ENCODE assay signal across 18 cellular contexts in the genomic region with DNA sequence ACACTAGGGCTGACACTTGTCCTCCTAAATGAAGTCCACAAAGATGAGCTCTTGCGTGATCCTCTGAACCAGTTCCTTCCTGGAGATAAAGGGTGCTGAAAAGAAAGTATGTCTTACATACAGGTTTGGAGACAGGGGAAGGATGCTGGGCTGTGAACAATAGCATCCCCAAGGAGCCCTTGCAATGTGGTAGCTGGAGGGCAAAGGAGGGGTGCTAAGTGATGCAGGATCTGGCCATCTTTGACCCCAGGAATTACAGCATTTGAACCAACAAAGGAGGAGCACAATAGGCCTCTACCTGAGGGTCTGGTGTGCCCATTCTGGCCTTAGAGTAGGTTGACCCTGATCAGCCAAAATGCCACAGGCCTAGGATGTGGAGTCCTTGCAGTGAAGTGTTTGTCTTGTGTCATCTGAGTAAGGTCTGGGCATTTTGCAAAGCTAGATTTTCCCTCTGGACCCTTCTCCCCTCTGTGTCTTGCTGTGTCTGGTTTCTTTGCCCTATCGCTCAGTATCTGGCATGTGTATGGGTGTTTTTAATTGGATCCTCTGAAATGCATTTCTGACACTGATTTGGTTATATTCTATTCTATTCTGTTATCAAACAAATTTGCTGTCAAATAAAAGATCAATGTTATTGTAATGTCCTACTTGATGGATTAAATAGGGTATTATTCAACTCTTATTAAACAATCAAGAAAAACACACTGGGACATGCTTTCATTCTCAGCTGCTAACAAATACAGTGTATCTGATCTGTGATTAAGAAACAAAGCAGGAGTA.
"Had no signal": no experiment of that assay in that cellular context is flagged by ENCODE, and none has a peak within 500 bp of the region (broad histone marks: within the 10 kb centered on the region; RNA-seq: fewer than 3 reads in every experiment).

No MANE protein-coding gene starts in this region.

- H3K36me3 Mint-ChIP-seq: activated naive CD4-positive, alpha-beta T cell treated with anti-CD3 and anti-CD28 coated beads, Interleukin-2, amount 50 U/mL, for 72 hours had no signal

- H3K9me3 Mint-ChIP-seq: activated naive CD4-positive, alpha-beta T cell treated with anti-CD3 and anti-CD28 coated beads, Interleukin-2, amount 50 U/mL, for 72 hours had no signal

- H3K4me3 Mint-ChIP-seq: neural crest cell, T-helper 17 cell had no signal

- H3K4me1 Mint-ChIP-seq: T-helper 17 cell had no signal

- H3K9me3 ChIP-seq: adrenal gland, breast epithelium, psoas muscle, stomach, testis had no signal

- DNase-seq: activated CD4-positive, alpha-beta T cell treated with anti-CD3 and anti-CD28 coated beads, Interleukin-2, amount 50 U/mL, for 48 hours; activated gamma-delta T cell treated with Interleukin-2 at 50 U/mL for 16 hours; adrenal gland; cerebellar nuclear complex; effector CD4-positive, alpha-beta T cell; psoas muscle; right cardiac atrium; stimulated activated CD4-positive, alpha-beta T cell treated with anti-CD3 and anti-CD28 coated beads, Interleukin-15, amount 100 ng/mL, for 24 hours; stimulated activated CD4-positive, alpha-beta T cell treated with anti-CD3 and anti-CD28 coated beads, Interleukin-2, amount 100 ng/mL, for 48 hours; stomach; T-helper 17 cell; testis had no signal

- H3K4me1 ChIP-seq: adrenal gland, breast epithelium, psoas muscle, testis had no signal

- H3K4me3 ChIP-seq: adrenal gland, breast epithelium, psoas muscle, skin epidermis, testis had no signal

- H3K27me3 Mint-ChIP-seq: T-helper 17 cell had no signal

- H3K27ac Mint-ChIP-seq: T-helper 17 cell had no signal

- H3K27ac ChIP-seq: adrenal gland, breast epithelium, psoas muscle, skin epidermis, testis had no signal

- ATAC-seq: activated naive CD4-positive, alpha-beta T cell treated with anti-CD3 and anti-CD28 coated beads, Interleukin-2, amount 50 U/mL, for 72 hours; esophagus mucosa; left lobe of liver; psoas muscle; right cardiac atrium; T-helper 17 cell had no signal

- H3K36me3 ChIP-seq: adrenal gland, breast epithelium, stomach had no signal

- H3K27me3 ChIP-seq: adrenal gland, breast epithelium, stomach, testis had no signal
